Comparison of ENCODE assay signal across 19 cellular contexts in genomic region chr5:54180616-54181015, GRCh38.
DNase-seq lines count a peak whose midpoint lies in the region; ATAC-seq lines count a peak whose summit lies in the region.
"Had no signal": no experiment of that assay in that cellular context is flagged by ENCODE, and none has a peak within 500 bp of the region (broad histone marks: within the 10 kb centered on the region; RNA-seq: fewer than 3 reads in every experiment).

No MANE protein-coding gene starts in this region.

- no peak overlapping the region for H2BK15ac ChIP-seq in mesenchymal stem cell (ENCODE audit: low read depth, poor library complexity, severe bottlenecking)

- H4K8ac ChIP-seq in mesenchymal stem cell (ENCODE audit: low read length) = no peak overlapping the region

- 50% methylated on average over 5 of the region's 6 CpGs for WGBS in mesenchymal stem cell

- peak; percentile 69 for DNase-seq in ecto neural progenitor cell (ENCODE audit: low spot score)
- peak; percentile 40 for DNase-seq in mesenchymal stem cell
- no peak for DNase-seq in OCI-M2 (lab: John Stamatoyannopoulos, UW; ENCODE audit: unreplicated experiment)
- DNase-seq in activated T-cell treated with anti-CD3 and anti-CD28 coated beads, Interleukin-2, amount 50 U/mL, for 48 hours = no peak
- DNase-seq in activated CD4-positive, alpha-beta T cell treated with anti-CD3 and anti-CD28 coated beads, Interleukin-2, amount 10 ng/mL, durations not matched to agents 7 days and 5 days = no peak
- DNase-seq: activated CD4-positive, alpha-beta T cell treated with anti-CD3 and anti-CD28 coated beads, Interleukin-2, amount 50 U/mL, for 1 hour; activated naive CD4-positive, alpha-beta T cell; body of pancreas; Calu3; GDM1; naive B cell; NCI-H187 treated with DMSO at 0.1 percent for 48 hours; small intestine; stimulated activated CD8-positive, alpha-beta memory T cell treated with anti-CD3 and anti-CD28 coated beads, Interleukin-4, amount 100 ng/mL, for 48 hours; substantia nigra had no signal

- H3K4me3 Mint-ChIP-seq in activated CD4-positive, alpha-beta T cell treated with anti-CD3 and anti-CD28 coated beads, Interleukin-2, amount 10 ng/mL, durations not matched to agents 7 days and 5 days = no peak overlapping the region
- H3K4me3 Mint-ChIP-seq: naive B cell had no signal

- CTCF ChIA-PET in activated CD4-positive, alpha-beta T cell treated with anti-CD3 and anti-CD28 coated beads, Interleukin-2, amount 10 ng/mL, durations not matched to agents 7 days and 5 days (lab: Charles Lee) = interaction anchor here (0.6 to 2.6 kb wide), 2 partner anchors 11 to 1869 kb away, joined by 3 to 8 read pairs; no protein-coding TSS in a partner anchor

- no peak overlapping the region for H2BK5ac ChIP-seq in mesenchymal stem cell (ENCODE audit: low read depth, low read length, poor library complexity, severe bottlenecking)

- H3K27ac ChIP-seq in HUES48 (ENCODE audit: low read depth, low read length) (peak overlapping the region; percentile 11), mesenchymal stem cell (ENCODE audit: low read length, poor library complexity, severe bottlenecking) (no peak overlapping the region)
- H3K27ac ChIP-seq: BLaER1, body of pancreas had no signal

- H2AFZ ChIP-seq in mesenchymal stem cell (ENCODE audit: low read depth, low read length) = no peak overlapping the region

- H3K4me1 Mint-ChIP-seq in activated CD4-positive, alpha-beta T cell treated with anti-CD3 and anti-CD28 coated beads, Interleukin-2, amount 10 ng/mL, durations not matched to agents 7 days and 5 days = no peaks in the 10 kb centered on the region

- no peak overlapping the region for H3K14ac ChIP-seq in mesenchymal stem cell (ENCODE audit: low read length in 2 of 2)

- H2BK12ac ChIP-seq in mesenchymal stem cell (ENCODE audit: low read length in 2 of 2) = no peak overlapping the region

- H3K27ac Mint-ChIP-seq in activated CD4-positive, alpha-beta T cell treated with anti-CD3 and anti-CD28 coated beads, Interleukin-2, amount 10 ng/mL, durations not matched to agents 7 days and 5 days = no peak overlapping the region

- no peak for ATAC-seq in GM18517 (IDR thresholded peaks at IDR 0.05; ENCODE audit: unreplicated experiment)
- ATAC-seq: body of pancreas had no signal

- H3K79me1 ChIP-seq in mesenchymal stem cell (replicated peaks; ENCODE audit: low read length, poor library complexity, severe bottlenecking) = peaks cover 22% of the 10 kb centered on the region

- H3K9me3 ChIP-seq in HUES48 (ENCODE audit: control insufficient read depth, insufficient read depth, low read length) = no peaks in the 10 kb centered on the region
- no peaks in the 10 kb centered on the region for H3K9me3 ChIP-seq in mesenchymal stem cell (ENCODE audit: control insufficient read depth, low read length)
- H3K9me3 ChIP-seq: BLaER1, body of pancreas had no signal

- H4K91ac ChIP-seq in mesenchymal stem cell (ENCODE audit: low read length) = no peak overlapping the region

- H3K4me3 ChIP-seq in HUES48 (ENCODE audit: low read depth, low read length) (no peak overlapping the region), mesenchymal stem cell (ENCODE audit: insufficient read depth in 1 of 2, low read depth in 1 of 2, low read length in 2 of 2) (no peak overlapping the region)
- H3K4me3 ChIP-seq: BLaER1, body of pancreas, lung had no signal

- peaks cover 3% of the 10 kb centered on the region for H3K9me3 Mint-ChIP-seq in activated CD4-positive, alpha-beta T cell treated with anti-CD3 and anti-CD28 coated beads, Interleukin-2, amount 10 ng/mL, durations not matched to agents 7 days and 5 days

- H3K36me3 ChIP-seq in HUES48 (ENCODE audit: control insufficient read depth, insufficient read depth, low read length) (no peaks in the 10 kb centered on the region), mesenchymal stem cell (ENCODE audit: control insufficient read depth in 1 of 2, insufficient read depth in 2 of 2, low read depth in 1 of 2, low read length in 2 of 2) (no peaks in the 10 kb centered on the region)

- no peak overlapping the region for H2AK5ac ChIP-seq in mesenchymal stem cell (ENCODE audit: low read length, severe bottlenecking)

- H3K4ac ChIP-seq in mesenchymal stem cell (ENCODE audit: low read depth in 1 of 2, low read length in 2 of 2) = no peak overlapping the region

- no peak overlapping the region for H3K4me2 ChIP-seq in mesenchymal stem cell (ENCODE audit: low read length, poor library complexity, severe bottlenecking)
- H3K4me2 ChIP-seq: BLaER1 had no signal

- H3K36me3 Mint-ChIP-seq in activated CD4-positive, alpha-beta T cell treated with anti-CD3 and anti-CD28 coated beads, Interleukin-2, amount 10 ng/mL, durations not matched to agents 7 days and 5 days (ENCODE audit: low read depth) = no peaks in the 10 kb centered on the region

- H3K27me3 Mint-ChIP-seq in activated CD4-positive, alpha-beta T cell treated with anti-CD3 and anti-CD28 coated beads, Interleukin-2, amount 10 ng/mL, durations not matched to agents 7 days and 5 days = no peaks in the 10 kb centered on the region
- H3K27me3 Mint-ChIP-seq: naive B cell had no signal

- H3K4me1 ChIP-seq in HUES48 (ENCODE audit: control insufficient read depth, insufficient read depth, low read length) (peaks cover 16% of the 10 kb centered on the region), mesenchymal stem cell (ENCODE audit: control insufficient read depth, insufficient read depth, low read depth, low read length) (no peaks in the 10 kb centered on the region)
- H3K4me1 ChIP-seq: BLaER1, body of pancreas had no signal

- no peak overlapping the region for H2BK120ac ChIP-seq in mesenchymal stem cell (ENCODE audit: low read depth, low read length)

- no peak overlapping the region for H3K18ac ChIP-seq in mesenchymal stem cell (ENCODE audit: low read depth in 1 of 2, low read length in 2 of 2)

- POLR2A ChIA-PET in activated CD4-positive, alpha-beta T cell treated with anti-CD3 and anti-CD28 coated beads, Interleukin-2, amount 10 ng/mL, durations not matched to agents 7 days and 5 days (lab: Charles Lee) = no interaction called here

- H3K27me3 ChIP-seq in HUES48 (ENCODE audit: control insufficient read depth, insufficient read depth, low read length) (no peaks in the 10 kb centered on the region), mesenchymal stem cell (ENCODE audit: control insufficient read depth in 1 of 2, insufficient read depth in 1 of 2, low read length in 2 of 2) (no peaks in the 10 kb centered on the region)
- H3K27me3 ChIP-seq: BLaER1, body of pancreas had no signal

- H3K9ac ChIP-seq in HUES48 (ENCODE audit: low read depth, low read length) (0 out of 2 replicates have a peak overlapping the region, but pooled peaks have one; percentile 6), mesenchymal stem cell (ENCODE audit: low read length) (peak overlapping the region; percentile 24)
- H3K9ac ChIP-seq: BLaER1 had no signal

- H3K23ac ChIP-seq in mesenchymal stem cell (ENCODE audit: low read length in 2 of 2) = no peak overlapping the region

Comparison
In these comparisons a context has a peak if more than half of its experiments do, and no peak if none do; other contexts are left out.
1. DNase-seq: peak in ecto neural progenitor cell (single experiment) and mesenchymal stem cell (single experiment); none in OCI-M2 (single experiment), activated T-cell treated with anti-CD3 and anti-CD28 coated beads, Interleukin-2, amount 50 U/mL, for 48 hours (0 of 2) and activated CD4-positive, alpha-beta T cell treated with anti-CD3 and anti-CD28 coated beads, Interleukin-2, amount 10 ng/mL, durations not matched to agents 7 days and 5 days (single experiment).